Comparison of ENCODE assay signal across 18 cellular contexts in the genomic region with DNA sequence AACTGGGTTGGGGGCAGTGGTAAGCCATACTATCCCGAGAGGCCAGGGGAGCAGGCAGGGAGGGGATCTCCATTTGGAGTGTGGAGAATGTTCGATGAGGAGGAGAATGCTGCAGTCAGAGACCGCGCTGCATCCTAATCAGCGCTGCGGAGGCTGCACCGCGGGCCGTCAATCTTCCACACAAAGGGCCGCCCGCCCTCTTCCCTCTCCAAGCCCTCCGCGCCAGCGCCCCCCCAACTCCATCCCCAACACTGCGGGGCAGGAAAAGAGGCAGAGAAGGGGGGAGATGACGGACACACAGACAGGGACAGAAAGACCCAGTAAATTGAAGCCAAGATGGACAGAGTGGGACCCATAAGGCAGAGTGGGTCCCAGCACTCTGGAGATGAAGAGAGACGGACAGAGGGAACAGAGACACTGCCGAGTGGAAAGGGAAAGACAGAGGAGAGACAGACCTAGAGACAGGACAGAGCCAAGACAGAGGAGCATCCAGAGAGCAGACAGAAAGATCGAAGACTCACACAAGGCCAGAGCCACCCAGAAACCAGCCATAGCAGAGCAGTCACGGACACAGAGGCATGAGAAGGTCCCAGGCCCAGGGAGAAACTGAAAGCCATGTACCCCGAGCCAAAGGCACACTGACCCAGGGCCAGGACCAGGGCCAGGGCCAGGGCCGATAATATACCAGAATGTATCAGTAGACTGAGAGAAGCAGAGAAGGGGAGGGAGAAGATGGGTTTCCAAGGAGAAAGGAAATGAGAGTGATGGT. TPM values are rescaled to one million over a fixed set of nuclear protein-coding genes. Genes with fewer than 3 reads are reported as not detected.
"Had no signal": no experiment of that assay in that cellular context is flagged by ENCODE, and none has a peak within 500 bp of the region (broad histone marks: within the 10 kb centered on the region; RNA-seq: fewer than 3 reads in every experiment).

No MANE protein-coding gene starts in this region.

- H3K4me3 ChIP-seq: esophagus muscularis mucosa, left ventricle myocardium inferior, pancreas, transverse colon had no signal

- DNase-seq: activated effector memory CD4-positive, alpha-beta T cell treated with Interleukin-2 at 50 U/mL for 16 hours; amniotic stem cell; left ventricle myocardium inferior; mesenchymal stem cell; pancreas; small intestine; stimulated activated naive B cell treated with anti-CD40 and anti-IgM and Interleukin-4, amounts not matched to agents 10 μg/mL and 1 μg/mL and 100 μg/mL, for 72 hours; transverse colon had no signal

- H3K9me3 ChIP-seq: esophagus muscularis mucosa, left ventricle myocardium inferior, pancreas, transverse colon had no signal

- H3K36me3 ChIP-seq: esophagus muscularis mucosa, left ventricle myocardium inferior, pancreas, transverse colon had no signal

- H3K9me3 Mint-ChIP-seq: activated naive CD4-positive, alpha-beta T cell treated with anti-CD3 and anti-CD28 coated beads, Interleukin-2, amount 50 U/mL, for 72 hours; brain; central memory CD8-positive, alpha-beta T cell; dendritic cell treated with granulocyte-macrophage colony-stimulating factor and Interleukin-4, amounts not matched to agents 40 ng/mL and 50 ng/mL, for 4 days; nephron; stimulated activated naive B cell treated with anti-CD40 and anti-IgM and Interleukin-4, amounts not matched to agents 10 μg/mL and 1 μg/mL and 100 μg/mL, for 72 hours had no signal

- H3K27ac ChIP-seq: esophagus muscularis mucosa, left ventricle myocardium inferior, pancreas, transverse colon had no signal

- H3K4me3 Mint-ChIP-seq: central memory CD8-positive, alpha-beta T cell; dendritic cell treated with granulocyte-macrophage colony-stimulating factor and Interleukin-4, amounts not matched to agents 40 ng/mL and 50 ng/mL, for 4 days; stimulated activated naive B cell treated with anti-CD40 and anti-IgM and Interleukin-4, amounts not matched to agents 10 μg/mL and 1 μg/mL and 100 μg/mL, for 72 hours had no signal

- H3K27ac Mint-ChIP-seq: activated naive CD4-positive, alpha-beta T cell treated with anti-CD3 and anti-CD28 coated beads, Interleukin-2, amount 50 U/mL, for 72 hours; dendritic cell treated with granulocyte-macrophage colony-stimulating factor and Interleukin-4, amounts not matched to agents 40 ng/mL and 50 ng/mL, for 4 days; nephron; stimulated activated naive B cell treated with anti-CD40 and anti-IgM and Interleukin-4, amounts not matched to agents 10 μg/mL and 1 μg/mL and 100 μg/mL, for 72 hours had no signal

- ATAC-seq: activated CD4-positive, CD25-positive, alpha-beta regulatory T cell treated with anti-CD3 and anti-CD28 coated beads, Interleukin-2, amount 50 U/mL, for 24 hours; activated naive CD4-positive, alpha-beta T cell treated with anti-CD3 and anti-CD28 coated beads, Interleukin-2, amount 50 U/mL, for 72 hours; pancreas; stimulated activated naive B cell treated with anti-CD40 and anti-IgM and Interleukin-4, amounts not matched to agents 10 μg/mL and 1 μg/mL and 100 μg/mL, for 72 hours had no signal

- H3K36me3 Mint-ChIP-seq: activated naive CD4-positive, alpha-beta T cell treated with anti-CD3 and anti-CD28 coated beads, Interleukin-2, amount 50 U/mL, for 72 hours; brain; stimulated activated naive B cell treated with anti-CD40 and anti-IgM and Interleukin-4, amounts not matched to agents 10 μg/mL and 1 μg/mL and 100 μg/mL, for 72 hours had no signal

RNA-seq across cellular contexts. Expression of gene CISTR, which starts 3.5 kb away (rescaled TPM):
- total RNA-seq: activated naive CD4-positive, alpha-beta T cell treated with anti-CD3 and anti-CD28 coated beads, Interleukin-2, amount 50 U/mL, for 72 hours; esophagus muscularis mucosa; fibroblast of villous mesenchyme; pancreas; subcutaneous adipose tissue; T-helper 2 cell treated with Interferon-gamma antibody and Interleukin-4, amounts not matched to agents 100 ng/mL and 5 ng/mL, for 36 hours; transverse colon had no signal
